Comparison of ENCODE assay signal across 12 cellular contexts in the genomic region with DNA sequence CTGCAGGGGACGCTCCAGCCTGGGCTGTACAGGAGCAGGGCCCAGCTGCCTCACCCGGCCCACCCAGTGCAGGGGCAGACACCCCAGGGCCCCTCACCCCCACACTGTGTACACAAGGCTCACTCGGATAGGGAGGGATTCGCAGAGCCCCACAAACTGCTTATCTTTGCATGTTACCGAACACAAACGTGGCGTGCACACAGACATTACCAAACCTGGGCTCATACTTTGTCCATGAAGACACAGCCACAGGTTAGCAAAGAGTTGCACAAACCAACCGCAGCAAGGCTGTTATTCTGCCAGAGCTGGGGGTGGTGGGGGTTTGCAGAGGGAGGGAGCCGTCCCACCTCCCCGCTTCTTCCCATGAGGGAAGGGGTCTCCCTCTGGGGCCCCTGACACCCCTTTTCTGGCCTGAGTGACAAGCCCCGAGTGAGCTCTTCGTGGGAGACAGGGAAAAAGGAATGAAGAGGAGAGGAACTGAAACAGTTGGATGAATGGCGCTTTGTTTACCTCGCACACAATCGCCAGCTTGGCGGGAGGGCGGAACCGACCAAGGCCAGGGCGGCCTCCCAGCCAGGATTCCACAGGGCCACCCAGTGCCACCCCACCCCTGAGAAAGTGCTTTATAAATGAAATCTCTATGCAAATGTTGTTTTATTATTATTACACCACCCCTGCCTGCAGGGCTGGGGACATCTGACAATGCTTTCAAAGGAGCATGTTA. TPM values are rescaled to one million over a fixed set of nuclear protein-coding genes. Genes with fewer than 3 reads are reported as not detected.
DNase-seq lines count a peak whose midpoint lies in the region; ATAC-seq and TF ChIP-seq lines count a peak whose summit lies in the region.
"Had no signal": no experiment of that assay in that cellular context is flagged by ENCODE, and none has a peak within 500 bp of the region (broad histone marks: within the 10 kb centered on the region; RNA-seq: fewer than 3 reads in every experiment).

No MANE protein-coding gene starts in this region.

- H3K27ac Mint-ChIP-seq in activated naive CD4-positive, alpha-beta T cell treated with anti-CD3 and anti-CD28 coated beads, Interleukin-2, amount 50 U/mL, for 72 hours = no peak overlapping the region
- H3K27ac Mint-ChIP-seq: activated T-helper 2 cell treated with anti-CD3 and anti-CD28 coated beads, Interferon-gamma antibody, Interleukin-2, Interleukin-4, amounts not matched to agents 10 μg/mL and 5 μg/mL and 100 μg/mL, durations not matched to agents 14 hours and 24 hours and 36 hours had no signal

- TF ChIP-seq POLR2A in prostate gland (IDR thresholded peaks at IDR 0.05) = no peak

- ATAC-seq in activated naive CD4-positive, alpha-beta T cell treated with anti-CD3 and anti-CD28 coated beads, Interleukin-2, amount 50 U/mL, for 72 hours = no peak
- no peak for ATAC-seq in HG02938 (IDR thresholded peaks at IDR 0.05; ENCODE audit: unreplicated experiment)

- H3K4me3 ChIP-seq in HUES64 (ENCODE audit: low read length) (no peak overlapping the region; the same call in 1 of the 2 replicates), iPS-18c (ENCODE audit: insufficient read depth, low read depth, low read length) (peak overlapping the region; percentile 20; the same call in 1 of the 2 replicates), prostate gland (peak overlapping the region in 1 of 2 donors; percentile 15)

- no peaks in the 10 kb centered on the region for H3K36me3 ChIP-seq in HUES64 (ENCODE audit: insufficient read depth, low read length)
- no peaks in the 10 kb centered on the region for H3K36me3 ChIP-seq in prostate gland

- 38% methylated on average over 17 of the region's 19 CpGs for WGBS in HUES64
- WGBS in prostate gland = 44% methylated on average over 16 of the region's 19 CpGs

- peak overlapping the region; percentile 52; the same call in 1 of the 2 replicates for H3K27ac ChIP-seq in HUES64 (ENCODE audit: low read depth, low read length)
- H3K27ac ChIP-seq in prostate gland = peak overlapping the region; percentile 74 to 75

- H3K27me3 ChIP-seq in HUES64 (ENCODE audit: insufficient read depth, low read length) = no peaks in the 10 kb centered on the region
- H3K27me3 ChIP-seq in prostate gland (replicated peaks; ENCODE audit: insufficient read depth) = no peaks in the 10 kb centered on the region

- peaks cover 17% of the 10 kb centered on the region for H3K4me1 ChIP-seq in HUES64 (ENCODE audit: insufficient read depth, low read length)
- H3K4me1 ChIP-seq in prostate gland (replicated peaks) = peaks cover 7% of the 10 kb centered on the region

- H3K9me3 ChIP-seq in HUES64 (ENCODE audit: insufficient read depth, low read depth, low read length) = no peaks in the 10 kb centered on the region
- H3K9me3 ChIP-seq in iPS-18c (ENCODE audit: control insufficient read depth, insufficient read depth, low read length) = no peaks in the 10 kb centered on the region
- H3K9me3 ChIP-seq in prostate gland = no peaks in the 10 kb centered on the region

- H3K36me3 Mint-ChIP-seq in activated naive CD4-positive, alpha-beta T cell treated with anti-CD3 and anti-CD28 coated beads, Interleukin-2, amount 50 U/mL, for 72 hours = no peaks in the 10 kb centered on the region

- peak; percentile 87 for DNase-seq in SKM-1 treated with dmso at 0.1 percent for 144 hours (lab: John Stamatoyannopoulos, UW; ENCODE audit: unreplicated experiment)
- peak; percentile 77 for DNase-seq in prostate gland (ENCODE audit: low spot score)
- DNase-seq in activated naive CD4-positive, alpha-beta T cell treated with anti-CD3 and anti-CD28 coated beads, Interleukin-2, amount 50 U/mL, for 72 hours (ENCODE audit: low spot score in 2 of 2) = no peak
- DNase-seq in NCI-H2227 treated with DMSO at 0.1 percent for 48 hours (lab: John Stamatoyannopoulos, UW) = no peak
- DNase-seq in HPDE6-E6E7 (ENCODE audit: extremely low spot score) = no peak

- TF ChIP-seq CTCF in prostate gland (IDR thresholded peaks at IDR 0.05) = no peak

- intact Hi-C loops in prostate gland (cut with DNase I) = no loop called here

- no peaks in the 10 kb centered on the region for H3K9me3 Mint-ChIP-seq in activated naive CD4-positive, alpha-beta T cell treated with anti-CD3 and anti-CD28 coated beads, Interleukin-2, amount 50 U/mL, for 72 hours
- H3K9me3 Mint-ChIP-seq: activated T-helper 2 cell treated with anti-CD3 and anti-CD28 coated beads, Interferon-gamma antibody, Interleukin-2, Interleukin-4, amounts not matched to agents 10 μg/mL and 5 μg/mL and 100 μg/mL, durations not matched to agents 14 hours and 24 hours and 36 hours had no signal

- no peak overlapping the region for H3K9ac ChIP-seq in HUES64 (ENCODE audit: low read depth, low read length)

RNA-seq across cellular contexts. Expression of a gene that starts 0.4 kb away (rescaled TPM):
- not detected for polyA plus RNA-seq in HUES64 (2013, experiment 1 of 2)
- not detected for polyA plus RNA-seq in HUES64 (2013, experiment 2 of 2)
- total RNA-seq in prostate gland = not detected
- total RNA-seq in activated naive CD4-positive, alpha-beta T cell treated with anti-CD3 and anti-CD28 coated beads, Interleukin-2, amount 50 U/mL, for 72 hours = not detected
- total RNA-seq: activated T-helper 2 cell treated with anti-CD3 and anti-CD28 coated beads, Interferon-gamma antibody, Interleukin-2, Interleukin-4, amounts not matched to agents 10 μg/mL and 5 μg/mL and 100 μg/mL, durations not matched to agents 14 hours and 24 hours and 36 hours; Right ventricle myocardium inferior; skeletal muscle tissue had no signal
- polyA plus RNA-seq: urinary bladder had no signal

RNA-seq across cellular contexts. Expression of a gene that starts 49.7 kb away (rescaled TPM):
- 16.1 TPM for polyA plus RNA-seq in HUES64 (2013, experiment 1 of 2)
- 20.4 TPM for polyA plus RNA-seq in HUES64 (2013, experiment 2 of 2)
- 100 to 1,000 TPM; 119 to 186 TPM for total RNA-seq in prostate gland
- total RNA-seq in activated naive CD4-positive, alpha-beta T cell treated with anti-CD3 and anti-CD28 coated beads, Interleukin-2, amount 50 U/mL, for 72 hours = 1 to 10 TPM; 1.1 to 1.8 TPM

Comparison
In these comparisons a context has a peak if more than half of its experiments do, and no peak if none do; other contexts are left out.
1. DNase-seq: peak in SKM-1 treated with dmso at 0.1 percent for 144 hours (single experiment) and prostate gland (single experiment); none in activated naive CD4-positive, alpha-beta T cell treated with anti-CD3 and anti-CD28 coated beads, Interleukin-2, amount 50 U/mL, for 72 hours (0 of 2), NCI-H2227 treated with DMSO at 0.1 percent for 48 hours (single experiment) and HPDE6-E6E7 (single experiment).
2. RNA of a gene that starts 49.7 kb away (total RNA-seq): 119 to 186 TPM in prostate gland; 1.1 to 1.8 TPM in activated naive CD4-positive, alpha-beta T cell treated with anti-CD3 and anti-CD28 coated beads, Interleukin-2, amount 50 U/mL, for 72 hours; every median in the first group is over 10 times any median in the second.